Comparison of ENCODE assay signal across 8 cellular contexts in the genomic region with DNA sequence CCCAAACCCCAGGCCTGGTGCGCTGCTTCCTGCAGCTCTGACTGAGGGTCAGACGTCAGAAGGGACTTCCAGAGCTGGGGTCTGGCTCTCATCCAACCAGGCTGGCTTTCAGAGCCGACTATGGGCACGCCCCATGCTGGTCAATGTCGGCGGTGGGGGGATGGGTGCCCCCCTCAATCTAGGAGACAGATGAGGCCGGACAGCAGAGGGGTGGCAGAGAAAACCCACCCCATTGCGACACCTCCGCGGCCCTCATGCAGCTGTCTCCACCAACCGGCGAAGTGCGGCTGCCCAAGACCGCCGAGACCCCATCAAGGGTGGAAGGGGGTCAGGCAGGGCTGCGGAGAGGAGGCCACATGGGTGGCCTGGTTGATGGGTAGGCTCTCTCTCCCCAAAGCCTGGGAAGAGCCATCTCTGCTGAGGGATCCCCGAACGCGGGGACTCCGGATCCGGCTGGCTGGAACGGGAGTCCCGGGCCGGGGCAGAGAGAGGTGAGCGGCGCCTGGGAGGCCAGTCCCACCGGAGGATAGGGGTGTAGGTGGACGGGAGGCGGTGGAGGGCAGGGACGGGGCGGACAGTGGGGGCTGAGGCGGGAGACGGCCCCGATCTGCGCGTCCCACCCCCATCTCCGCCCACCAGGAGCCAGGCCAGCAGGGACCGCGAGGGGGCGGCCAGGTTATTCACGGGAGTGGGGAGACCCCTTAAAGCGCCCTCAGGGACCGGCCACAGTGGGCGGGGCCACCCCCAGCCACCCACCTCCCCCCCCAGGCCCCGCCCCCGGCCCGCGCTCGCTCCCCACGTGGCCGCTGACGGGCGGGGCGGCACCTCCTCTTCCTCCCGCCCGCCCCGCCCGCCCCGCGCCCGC. TPM values are rescaled to one million over a fixed set of nuclear protein-coding genes. Genes with fewer than 3 reads are reported as not detected.
DNase-seq lines count a peak whose midpoint lies in the region; ATAC-seq and TF ChIP-seq lines count a peak whose summit lies in the region.

Gene INF2 (plus strand): TSS at position 864 of the 865 bp plus-strand sequence. CDS start 11,748 bp downstream, outside the sequence.

- peak; percentile 73 for DNase-seq in A673 (ENCODE audit: low spot score)
- DNase-seq in GM13977 (ENCODE audit: low spot score), result peak; percentile 96
- DNase-seq in NB4 (ENCODE audit: low read depth), result peak; percentile 70
- DNase-seq in left lung, result peak; percentile 71 to 86
- peak; percentile 43 for DNase-seq in stimulated activated CD4-positive, alpha-beta T cell treated with anti-CD3 and anti-CD28 coated beads, Interleukin-2, amount 100 ng/mL, for 4 hours (ENCODE audit: low read depth)

- no peaks in the 10 kb centered on the region for H3K27me3 ChIP-seq in A673 (replicated peaks; ENCODE audit: insufficient read depth, low read depth, low read length, poor library complexity)
- H3K27me3 ChIP-seq in duodenal mucosa (ENCODE audit: control insufficient read depth in 1 of 2, insufficient read depth in 2 of 2, low read length in 2 of 2), result no peaks in the 10 kb centered on the region
- peaks cover 0 to 25% of the 10 kb centered on the region in 2 donors for H3K27me3 ChIP-seq in left lung

- H3K36me3 ChIP-seq in A673 (ENCODE audit: insufficient read depth, low read length, poor library complexity, severe bottlenecking) (no peaks in the 10 kb centered on the region), duodenal mucosa (ENCODE audit: control insufficient read depth in 1 of 2, insufficient read depth in 2 of 2, low read length in 2 of 2) (peaks cover 4 to 7% of the 10 kb centered on the region in 2 donors), left lung (peaks cover 0 to 10% of the 10 kb centered on the region in 2 donors)

- peaks cover 13% of the 10 kb centered on the region for H3K4me1 ChIP-seq in A673 (ENCODE audit: insufficient read depth, low read length, poor library complexity, severe bottlenecking)
- H3K4me1 ChIP-seq in duodenal mucosa (ENCODE audit: control insufficient read depth in 1 of 2, insufficient read depth in 2 of 2, low read length in 2 of 2), result peaks cover 36 to 61% of the 10 kb centered on the region in 2 donors
- H3K4me1 ChIP-seq in left lung, result peaks cover 25 to 70% of the 10 kb centered on the region in 2 donors

- H3K27ac ChIP-seq in A673 (ENCODE audit: low read depth, low read length, poor library complexity, severe bottlenecking) (peak within 1 kb of the TSS; percentile 77), duodenal mucosa (ENCODE audit: low read depth, low read length) (peak within 1 kb of the TSS; percentile 93), left lung (peak within 1 kb of the TSS; percentile 74 to 80)

- BruUV-seq in A673 (replicated peaks; lab: Mats Ljungman, UMichigan), result no TSS peak

- peak within 1 kb of the TSS; percentile 80 to 97 for H3K9ac ChIP-seq in duodenal mucosa (ENCODE audit: low read depth in 1 of 2, low read length in 2 of 2)

- intact Hi-C loops in A673 (cut with micrococcal nuclease; ENCODE audit: unreplicated experiment) (no loop called here), left lung (cut with DNase I) (no loop called here)

- CTCF ChIA-PET in A673 (lab: Charles Lee), result no interaction called here

- no peaks in the 10 kb centered on the region for H3K9me3 ChIP-seq in A673 (ENCODE audit: low read depth, low read length, poor library complexity, severe bottlenecking)
- H3K9me3 ChIP-seq in duodenal mucosa (ENCODE audit: control insufficient read depth in 1 of 2, low read length in 2 of 2), result no peaks in the 10 kb centered on the region
- H3K9me3 ChIP-seq in left lung, result no peaks in the 10 kb centered on the region

- POLR2A ChIA-PET in A673 (lab: Charles Lee; ENCODE audit: low non-redundant PET), result no interaction called here

- in situ Hi-C loops in GM13977 (cut with MboI; ENCODE audit: low pct_unique_long_range_greater_than_20kb, low sequenced_read_pairs, unreplicated experiment), result no loop called here

- TF ChIP-seq CTCF in A673 (conservative IDR thresholded peaks at IDR 0.05; ENCODE audit: low read depth, low read length), result no peak
- TF ChIP-seq CTCF in GM13977 (IDR thresholded peaks at IDR 0.05; ENCODE audit: extremely low read depth, insufficient read depth, missing control alignments), result peak; percentile 14
- no peak for TF ChIP-seq CTCF in NB4 (IDR thresholded peaks at IDR 0.05; ENCODE audit: low read depth, low read length)
- TF ChIP-seq CTCF in left lung (IDR thresholded peaks at IDR 0.05), result no peak

- peak within 1 kb of the TSS; percentile 98 for H3K4me3 ChIP-seq in A673 (ENCODE audit: low read depth, low read length, poor library complexity, severe bottlenecking)
- peak within 1 kb of the TSS; percentile 67 for H3K4me3 ChIP-seq in NB4 (ENCODE audit: low read depth, low read length)
- peak within 1 kb of the TSS; percentile 89 to 94 for H3K4me3 ChIP-seq in duodenal mucosa (ENCODE audit: low read depth in 1 of 2, low read length in 2 of 2)
- peak within 1 kb of the TSS; percentile 92 to 94 for H3K4me3 ChIP-seq in left lung

- ATAC-seq in activated CD4-positive, CD25-positive, alpha-beta regulatory T cell treated with anti-CD3 and anti-CD28 coated beads, Interleukin-2, amount 50 U/mL, for 24 hours, result peak; percentile 67 to 74
- ATAC-seq in left lung (peak; percentile 76), GM19397 (IDR thresholded peaks at IDR 0.05; ENCODE audit: unreplicated experiment) (no peak)

- TF ChIP-seq POLR2A in NB4 (IDR thresholded peaks at IDR 0.05; ENCODE audit: extremely low read depth, insufficient read length), result no peak

RNA-seq across cellular contexts. Expression of gene INF2, which starts in this region (rescaled TPM):
- total RNA-seq in A673 (2021), result 70.9 and 74.2 TPM in 2 replicates
- total RNA-seq in left lung, result 100 to 1,000 TPM; 111 to 120 TPM

Comparison
In these comparisons a context has a peak if more than half of its experiments do, and no peak if none do; other contexts are left out.
1. DNase-seq: peak in every context shown above with its lines; median percentile 96 in GM13977; 78 in left lung; 73 in A673; 70 in NB4; 43 in stimulated activated CD4-positive, alpha-beta T cell treated with anti-CD3 and anti-CD28 coated beads, Interleukin-2, amount 100 ng/mL, for 4 hours.